ENCODE assay signal across 8 cellular contexts in the genomic region with DNA sequence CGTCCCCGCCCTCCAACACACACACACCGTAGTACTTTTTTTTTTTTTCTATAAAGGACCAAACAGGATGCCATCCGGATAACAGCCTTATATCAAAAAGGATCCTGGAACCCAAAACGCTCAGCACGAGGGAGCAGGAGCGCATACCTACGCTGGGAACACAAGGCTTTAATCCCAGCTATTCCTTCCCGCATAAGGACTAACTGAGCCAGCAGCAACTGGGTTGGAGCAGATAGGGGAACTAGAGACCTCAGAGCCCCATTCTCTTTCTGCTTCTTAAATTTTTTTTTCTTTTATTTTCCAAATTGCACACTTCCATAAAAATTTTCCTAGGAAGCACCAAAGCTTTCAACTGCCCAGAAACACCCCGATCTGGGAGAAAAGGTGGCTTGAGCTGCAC. TPM values are rescaled to one million over a fixed set of nuclear protein-coding genes. Genes with fewer than 3 reads are reported as not detected.
DNase-seq lines count a peak whose midpoint lies in the region; ATAC-seq and TF ChIP-seq lines count a peak whose summit lies in the region.

No MANE protein-coding gene starts in this region.

- peak overlapping the region; percentile 77 for H3K4me3 Mint-ChIP-seq in activated T-cell treated with anti-CD3 and anti-CD28 coated beads, Interleukin-2, amount 50 U/mL, for 4 hours
- peak overlapping the region; percentile 81 for H3K4me3 Mint-ChIP-seq in activated naive CD8-positive, alpha-beta T cell treated with anti-CD3 and anti-CD28 coated beads, Interleukin-2, amount 10 ng/mL, durations not matched to agents 7 days and 5 days

- no peaks in the 10 kb centered on the region for H3K27me3 Mint-ChIP-seq in activated T-cell treated with anti-CD3 and anti-CD28 coated beads, Interleukin-2, amount 50 U/mL, for 4 hours (ENCODE audit: low read depth)
- peaks cover 2% of the 10 kb centered on the region for H3K27me3 Mint-ChIP-seq in activated naive CD8-positive, alpha-beta T cell treated with anti-CD3 and anti-CD28 coated beads, Interleukin-2, amount 10 ng/mL, durations not matched to agents 7 days and 5 days

- TF ChIP-seq CTCF in left lung (IDR thresholded peaks at IDR 0.05) (no peak), thoracic aorta (IDR thresholded peaks at IDR 0.05) (no peak)

- H3K4me3 ChIP-seq in left lung (peak overlapping the region; percentile 84 to 88), thoracic aorta (peak overlapping the region; percentile 78)

- H3K27me3 ChIP-seq in left lung: no peaks in the 10 kb centered on the region
- no peaks in the 10 kb centered on the region for H3K27me3 ChIP-seq in thoracic aorta (replicated peaks; ENCODE audit: insufficient read depth)

- no peak for DNase-seq in activated T-cell treated with anti-CD3 and anti-CD28 coated beads, Interleukin-2, amount 50 U/mL, for 4 hours
- DNase-seq in activated T-cell treated with anti-CD3 and anti-CD28 coated beads for 4 hours (no peak), left lung (no peak), thoracic aorta (ENCODE audit: low spot score) (no peak), HK-2 (ENCODE audit: unreplicated experiment) (no peak)
- DNase-seq in activated naive CD8-positive, alpha-beta T cell treated with anti-CD3 and anti-CD28 coated beads, Interleukin-2, amount 10 ng/mL, durations not matched to agents 7 days and 5 days: no peak
- DNase-seq in stimulated activated CD4-positive, alpha-beta T cell treated with anti-CD3 and anti-CD28 coated beads, Interleukin-2, amount 100 ng/mL, for 24 hours: no peak

- no peaks in the 10 kb centered on the region for H3K36me3 ChIP-seq in left lung
- no peaks in the 10 kb centered on the region for H3K36me3 ChIP-seq in thoracic aorta

- intact Hi-C loops in left lung (cut with DNase I): no loop called here

- H3K9me3 ChIP-seq in left lung (peaks cover 0 to 18% of the 10 kb centered on the region in 2 donors), thoracic aorta (peaks cover 10% of the 10 kb centered on the region)

- H3K27ac Mint-ChIP-seq in activated naive CD8-positive, alpha-beta T cell treated with anti-CD3 and anti-CD28 coated beads, Interleukin-2, amount 10 ng/mL, durations not matched to agents 7 days and 5 days: no peak overlapping the region

- POLR2A ChIA-PET in activated naive CD8-positive, alpha-beta T cell treated with anti-CD3 and anti-CD28 coated beads, Interleukin-2, amount 10 ng/mL, durations not matched to agents 7 days and 5 days (lab: Charles Lee): interaction anchor here (1.0 to 1.8 kb wide), 11 partner anchors 8 to 69 kb away, joined by 3 to 14 read pairs (median 6); a partner anchor contains a TSS

- peaks cover 8% of the 10 kb centered on the region for H3K9me3 Mint-ChIP-seq in activated T-cell treated with anti-CD3 and anti-CD28 coated beads, Interleukin-2, amount 50 U/mL, for 4 hours
- H3K9me3 Mint-ChIP-seq in activated naive CD8-positive, alpha-beta T cell treated with anti-CD3 and anti-CD28 coated beads, Interleukin-2, amount 10 ng/mL, durations not matched to agents 7 days and 5 days: peaks cover 11% of the 10 kb centered on the region

- H3K4me1 Mint-ChIP-seq in activated T-cell treated with anti-CD3 and anti-CD28 coated beads, Interleukin-2, amount 50 U/mL, for 4 hours (ENCODE audit: low read depth): peaks cover 20% of the 10 kb centered on the region
- H3K4me1 Mint-ChIP-seq in activated naive CD8-positive, alpha-beta T cell treated with anti-CD3 and anti-CD28 coated beads, Interleukin-2, amount 10 ng/mL, durations not matched to agents 7 days and 5 days: peaks cover 13% of the 10 kb centered on the region

- peaks cover 17 to 24% of the 10 kb centered on the region in 2 donors for H3K4me1 ChIP-seq in left lung
- H3K4me1 ChIP-seq in thoracic aorta (ENCODE audit: control insufficient read depth in 1 of 2, low read depth in 2 of 2): peaks cover 15 to 27% of the 10 kb centered on the region in 2 donors

- H3K27ac ChIP-seq in left lung (peak overlapping the region; percentile 70 to 76), thoracic aorta (peak overlapping the region; percentile 69 to 71)

- H3K36me3 Mint-ChIP-seq in activated T-cell treated with anti-CD3 and anti-CD28 coated beads, Interleukin-2, amount 50 U/mL, for 4 hours (ENCODE audit: insufficient read depth): peaks cover 3% of the 10 kb centered on the region
- peaks cover 13% of the 10 kb centered on the region for H3K36me3 Mint-ChIP-seq in activated naive CD8-positive, alpha-beta T cell treated with anti-CD3 and anti-CD28 coated beads, Interleukin-2, amount 10 ng/mL, durations not matched to agents 7 days and 5 days

- no peak for ATAC-seq in activated T-cell treated with anti-CD3 and anti-CD28 coated beads, Interleukin-2, amount 50 U/mL, for 4 hours
- no peak for ATAC-seq in activated naive CD8-positive, alpha-beta T cell treated with anti-CD3 and anti-CD28 coated beads, Interleukin-2, amount 10 ng/mL, durations not matched to agents 7 days and 5 days (ENCODE audit: low read depth)
- ATAC-seq in left lung (no peak), thoracic aorta (ENCODE audit: insufficient number of reproducible peaks, low FRiP score, low read depth) (no peak), GM21447 (IDR thresholded peaks at IDR 0.05; ENCODE audit: unreplicated experiment) (no peak)

RNA-seq across cellular contexts. Expression of a gene that starts 1.3 kb away (rescaled TPM):
- 1 to 10 TPM; 2.2 to 3.8 (median 2.7) TPM for total RNA-seq in activated T-cell treated with anti-CD3 and anti-CD28 coated beads, Interleukin-2, amount 50 U/mL, for 4 hours
- 100 to 1,000 TPM in 1 of 2 experiments, 10 to 100 TPM in 1; 99.6 to 102 TPM for total RNA-seq in activated naive CD8-positive, alpha-beta T cell treated with anti-CD3 and anti-CD28 coated beads, Interleukin-2, amount 10 ng/mL, durations not matched to agents 7 days and 5 days
- total RNA-seq in left lung: 10 to 100 TPM; 24.2 to 26.6 TPM
- total RNA-seq in thoracic aorta: 10 to 100 TPM; 21.3 to 31.6 TPM

RNA-seq across cellular contexts. Expression of a gene that starts 49.3 kb away (rescaled TPM):
- total RNA-seq in activated T-cell treated with anti-CD3 and anti-CD28 coated beads, Interleukin-2, amount 50 U/mL, for 4 hours: 1 to 10 TPM; 5.0 to 9.8 (median 7.2) TPM
- 10 to 100 TPM; 26.8 to 28.6 TPM for total RNA-seq in activated naive CD8-positive, alpha-beta T cell treated with anti-CD3 and anti-CD28 coated beads, Interleukin-2, amount 10 ng/mL, durations not matched to agents 7 days and 5 days
- total RNA-seq in left lung: 10 to 100 TPM; 16.5 to 17.4 TPM
- total RNA-seq in thoracic aorta: 10 to 100 TPM; 11.2 to 32.6 TPM

RNA-seq across cellular contexts. Expression of a gene that starts 49.7 kb away (rescaled TPM):
- 10 to 100 TPM; 50.7 to 63.9 (median 56.2) TPM for total RNA-seq in activated T-cell treated with anti-CD3 and anti-CD28 coated beads, Interleukin-2, amount 50 U/mL, for 4 hours
- 10 to 100 TPM; 52.3 to 54.0 TPM for total RNA-seq in activated naive CD8-positive, alpha-beta T cell treated with anti-CD3 and anti-CD28 coated beads, Interleukin-2, amount 10 ng/mL, durations not matched to agents 7 days and 5 days
- 10 to 100 TPM; 26.1 to 38.1 TPM for total RNA-seq in left lung
- 10 to 100 TPM; 33.6 to 75.6 TPM for total RNA-seq in thoracic aorta

Comparison
In these comparisons a context has a peak if more than half of its experiments do, and no peak if none do; other contexts are left out.
1. RNA of a gene that starts 1.3 kb away (total RNA-seq): 99.6 to 102 TPM in activated naive CD8-positive, alpha-beta T cell treated with anti-CD3 and anti-CD28 coated beads, Interleukin-2, amount 10 ng/mL, durations not matched to agents 7 days and 5 days, 21.3 to 31.6 TPM in thoracic aorta and 24.2 to 26.6 TPM in left lung; 2.2 to 3.8 TPM in activated T-cell treated with anti-CD3 and anti-CD28 coated beads, Interleukin-2, amount 50 U/mL, for 4 hours; every median in the first group is over 4 times any median in the second.